2 cellular contexts compared by ENCODE assay signal in genomic region chr1:165629848-165630628, GRCh38.
TF ChIP-seq lines count a peak whose summit lies in the region.

No MANE protein-coding gene starts in this region.

TF ChIP-seq in SK-N-SH, 30 proteins besides CTCF, POLR2A, EP300 and RAD21 (continued from another document):
- no peak for TF ChIP-seq USF1 (IDR thresholded peaks at IDR 0.05; ENCODE audit: borderline replicate concordance, low read depth)
- TF ChIP-seq SIN3A (IDR thresholded peaks at IDR 0.05; ENCODE audit: borderline replicate concordance, low read depth, low read length): no peak

TF ChIP-seq in SK-N-SH treated with all-trans-retinoic acid at 6 μM for 48 hours, 23 proteins besides CTCF, POLR2A, EP300 and RAD21:
- TF ChIP-seq, protein P1, sequence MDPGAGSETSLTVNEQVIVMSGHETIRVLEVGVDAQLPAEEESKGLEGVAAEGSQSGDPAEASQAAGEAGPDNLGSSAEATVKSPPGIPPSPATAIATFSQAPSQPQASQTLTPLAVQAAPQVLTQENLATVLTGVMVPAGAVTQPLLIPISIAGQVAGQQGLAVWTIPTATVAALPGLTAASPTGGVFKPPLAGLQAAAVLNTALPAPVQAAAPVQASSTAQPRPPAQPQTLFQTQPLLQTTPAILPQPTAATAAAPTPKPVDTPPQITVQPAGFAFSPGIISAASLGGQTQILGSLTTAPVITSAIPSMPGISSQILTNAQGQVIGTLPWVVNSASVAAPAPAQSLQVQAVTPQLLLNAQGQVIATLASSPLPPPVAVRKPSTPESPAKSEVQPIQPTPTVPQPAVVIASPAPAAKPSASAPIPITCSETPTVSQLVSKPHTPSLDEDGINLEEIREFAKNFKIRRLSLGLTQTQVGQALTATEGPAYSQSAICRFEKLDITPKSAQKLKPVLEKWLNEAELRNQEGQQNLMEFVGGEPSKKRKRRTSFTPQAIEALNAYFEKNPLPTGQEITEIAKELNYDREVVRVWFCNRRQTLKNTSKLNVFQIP (CRISPR knock-in tag; IDR thresholded peaks at IDR 0.05; ENCODE audit: borderline replicate concordance, low read depth): no peak
- no peak for TF ChIP-seq SNAI2 (CRISPR knock-in tag; IDR thresholded peaks at IDR 0.05)
- TF ChIP-seq ZNF565 (CRISPR knock-in tag; conservative IDR thresholded peaks at IDR 0.05; ENCODE audit: low read depth): no peak
- TF ChIP-seq TOX (CRISPR knock-in tag; IDR thresholded peaks at IDR 0.05; ENCODE audit: borderline replicate concordance): no peak
- no peak for TF ChIP-seq RARB (CRISPR knock-in tag; IDR thresholded peaks at IDR 0.05)
- TF ChIP-seq BACH2 (CRISPR knock-in tag; IDR thresholded peaks at IDR 0.05; ENCODE audit: borderline replicate concordance): no peak
- no peak for TF ChIP-seq TSHZ2 (CRISPR knock-in tag; IDR thresholded peaks at IDR 0.05)
- no peak for TF ChIP-seq OSR1 (CRISPR knock-in tag; IDR thresholded peaks at IDR 0.05)
- TF ChIP-seq, protein P2, sequence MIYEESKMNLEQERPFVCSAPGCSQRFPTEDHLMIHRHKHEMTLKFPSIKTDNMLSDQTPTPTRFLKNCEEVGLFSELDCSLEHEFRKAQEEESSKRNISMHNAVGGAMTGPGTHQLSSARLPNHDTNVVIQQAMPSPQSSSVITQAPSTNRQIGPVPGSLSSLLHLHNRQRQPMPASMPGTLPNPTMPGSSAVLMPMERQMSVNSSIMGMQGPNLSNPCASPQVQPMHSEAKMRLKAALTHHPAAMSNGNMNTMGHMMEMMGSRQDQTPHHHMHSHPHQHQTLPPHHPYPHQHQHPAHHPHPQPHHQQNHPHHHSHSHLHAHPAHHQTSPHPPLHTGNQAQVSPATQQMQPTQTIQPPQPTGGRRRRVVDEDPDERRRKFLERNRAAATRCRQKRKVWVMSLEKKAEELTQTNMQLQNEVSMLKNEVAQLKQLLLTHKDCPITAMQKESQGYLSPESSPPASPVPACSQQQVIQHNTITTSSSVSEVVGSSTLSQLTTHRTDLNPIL (CRISPR knock-in tag; IDR thresholded peaks at IDR 0.05; ENCODE audit: low read depth): no peak
- TF ChIP-seq ZFP3 (CRISPR knock-in tag; IDR thresholded peaks at IDR 0.05): no peak
- no peak for TF ChIP-seq TCF4 (CRISPR knock-in tag; IDR thresholded peaks at IDR 0.05; ENCODE audit: borderline replicate concordance)
- no peak for TF ChIP-seq ISL1 (CRISPR knock-in tag; IDR thresholded peaks at IDR 0.05)
- TF ChIP-seq ZC3H10 (CRISPR knock-in tag; IDR thresholded peaks at IDR 0.05): no peak
- TF ChIP-seq CSRNP3 (CRISPR knock-in tag; IDR thresholded peaks at IDR 0.05): no peak
- no peak for TF ChIP-seq PATZ1 (CRISPR knock-in tag; IDR thresholded peaks at IDR 0.05; ENCODE audit: borderline replicate concordance)
- TF ChIP-seq ESRRG (CRISPR knock-in tag; IDR thresholded peaks at IDR 0.05): no peak
- TF ChIP-seq ZFP30 (CRISPR knock-in tag; IDR thresholded peaks at IDR 0.05): no peak
TF ChIP-seq in SK-N-SH treated with all-trans-retinoic acid at 6 μM for 48 hours: peak in this region for 0.
